Comparison of ENCODE assay signal across 2 cellular contexts in the genomic region with DNA sequence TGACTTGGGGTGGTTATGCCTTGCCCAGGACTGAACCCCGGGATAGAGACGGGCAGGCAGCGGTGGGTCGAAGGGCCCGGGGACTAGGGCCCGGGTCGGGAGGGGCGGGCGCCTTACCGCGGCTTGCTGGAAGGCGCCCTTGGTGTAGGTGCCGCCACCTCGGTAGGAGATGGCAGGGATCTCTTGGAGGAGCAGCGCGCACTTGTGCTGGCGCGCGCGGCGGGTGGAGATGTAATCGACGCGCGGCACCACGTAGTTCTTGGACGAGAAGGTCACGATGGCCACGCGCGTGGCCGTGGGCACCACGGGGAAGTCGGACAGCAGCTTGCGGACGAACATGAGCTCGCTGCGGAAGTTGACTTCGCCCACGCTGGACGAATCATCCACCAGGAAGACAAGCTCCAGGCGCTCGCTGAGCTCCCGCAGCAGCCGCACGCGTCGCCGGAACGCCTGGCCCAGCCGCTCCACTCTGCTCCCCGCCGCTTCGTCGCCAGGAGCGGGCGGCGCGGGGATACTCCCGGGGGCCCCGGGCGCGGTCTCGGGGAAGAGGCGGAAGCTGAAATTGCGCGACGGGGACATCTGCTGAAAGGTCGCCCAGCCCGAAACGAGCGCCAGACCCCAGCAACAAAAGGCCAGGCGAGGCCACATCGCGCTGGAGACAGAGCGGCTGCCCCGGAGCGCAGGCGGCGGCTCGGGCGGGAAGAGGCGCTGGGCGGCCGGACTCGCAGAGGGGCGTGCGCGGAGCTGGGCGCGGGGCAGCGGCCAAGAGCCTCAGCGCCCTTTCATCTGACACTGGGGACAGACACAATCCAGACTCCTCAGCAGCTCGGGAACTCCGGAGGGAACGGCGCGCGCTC.
TF ChIP-seq lines count a peak whose summit lies in the region.

A gene (minus strand): TSS at position 846 of the 857 bp plus-strand sequence. CDS start 198 bp downstream, at position 648.

TF ChIP-seq in HEK293, 187 proteins besides CTCF, POLR2A, EP300 and RAD21 (continued from another document and continues in another):
- TF ChIP-seq, protein P1, sequence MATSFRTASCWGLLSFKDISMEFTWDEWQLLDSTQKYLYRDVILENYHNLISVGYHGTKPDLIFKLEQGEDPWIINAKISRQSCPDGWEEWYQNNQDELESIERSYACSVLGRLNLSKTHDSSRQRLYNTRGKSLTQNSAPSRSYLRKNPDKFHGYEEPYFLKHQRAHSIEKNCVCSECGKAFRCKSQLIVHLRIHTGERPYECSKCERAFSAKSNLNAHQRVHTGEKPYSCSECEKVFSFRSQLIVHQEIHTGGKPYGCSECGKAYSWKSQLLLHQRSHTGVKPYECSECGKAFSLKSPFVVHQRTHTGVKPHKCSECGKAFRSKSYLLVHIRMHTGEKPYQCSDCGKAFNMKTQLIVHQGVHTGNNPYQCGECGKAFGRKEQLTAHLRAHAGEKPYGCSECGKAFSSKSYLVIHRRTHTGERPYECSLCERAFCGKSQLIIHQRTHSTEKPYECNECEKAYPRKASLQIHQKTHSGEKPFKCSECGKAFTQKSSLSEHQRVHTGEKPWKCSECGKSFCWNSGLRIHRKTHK (tag by site-specific recombination; IDR thresholded peaks at IDR 0.05), result no peak
- TF ChIP-seq ZNF341 (tag by site-specific recombination; IDR thresholded peaks at IDR 0.05; ENCODE audit: low read depth), result peak; percentile 59
- peak; percentile 76 for TF ChIP-seq ZBTB20 (tag by site-specific recombination; IDR thresholded peaks at IDR 0.05)
- TF ChIP-seq ZNF76 (tag by site-specific recombination; IDR thresholded peaks at IDR 0.05; ENCODE audit: borderline replicate concordance, low read depth), result peak; percentile 20; the same call in 1 of the 2 replicates
- TF ChIP-seq, protein P2, sequence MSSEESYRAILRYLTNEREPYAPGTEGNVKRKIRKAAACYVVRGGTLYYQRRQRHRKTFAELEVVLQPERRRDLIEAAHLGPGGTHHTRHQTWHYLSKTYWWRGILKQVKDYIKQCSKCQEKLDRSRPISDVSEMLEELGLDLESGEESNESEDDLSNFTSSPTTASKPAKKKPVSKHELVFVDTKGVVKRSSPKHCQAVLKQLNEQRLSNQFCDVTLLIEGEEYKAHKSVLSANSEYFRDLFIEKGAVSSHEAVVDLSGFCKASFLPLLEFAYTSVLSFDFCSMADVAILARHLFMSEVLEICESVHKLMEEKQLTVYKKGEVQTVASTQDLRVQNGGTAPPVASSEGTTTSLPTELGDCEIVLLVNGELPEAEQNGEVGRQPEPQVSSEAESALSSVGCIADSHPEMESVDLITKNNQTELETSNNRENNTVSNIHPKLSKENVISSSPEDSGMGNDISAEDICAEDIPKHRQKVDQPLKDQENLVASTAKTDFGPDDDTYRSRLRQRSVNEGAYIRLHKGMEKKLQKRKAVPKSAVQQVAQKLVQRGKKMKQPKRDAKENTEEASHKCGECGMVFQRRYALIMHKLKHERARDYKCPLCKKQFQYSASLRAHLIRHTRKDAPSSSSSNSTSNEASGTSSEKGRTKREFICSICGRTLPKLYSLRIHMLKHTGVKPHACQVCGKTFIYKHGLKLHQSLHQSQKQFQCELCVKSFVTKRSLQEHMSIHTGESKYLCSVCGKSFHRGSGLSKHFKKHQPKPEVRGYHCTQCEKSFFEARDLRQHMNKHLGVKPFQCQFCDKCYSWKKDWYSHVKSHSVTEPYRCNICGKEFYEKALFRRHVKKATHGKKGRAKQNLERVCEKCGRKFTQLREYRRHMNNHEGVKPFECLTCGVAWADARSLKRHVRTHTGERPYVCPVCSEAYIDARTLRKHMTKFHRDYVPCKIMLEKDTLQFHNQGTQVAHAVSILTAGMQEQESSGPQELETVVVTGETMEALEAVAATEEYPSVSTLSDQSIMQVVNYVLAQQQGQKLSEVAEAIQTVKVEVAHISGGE (tag by site-specific recombination; conservative IDR thresholded peaks at IDR 0.05; ENCODE audit: low read depth), result peak; percentile 35; the same call in 1 of the 2 replicates
- TF ChIP-seq, protein P3, sequence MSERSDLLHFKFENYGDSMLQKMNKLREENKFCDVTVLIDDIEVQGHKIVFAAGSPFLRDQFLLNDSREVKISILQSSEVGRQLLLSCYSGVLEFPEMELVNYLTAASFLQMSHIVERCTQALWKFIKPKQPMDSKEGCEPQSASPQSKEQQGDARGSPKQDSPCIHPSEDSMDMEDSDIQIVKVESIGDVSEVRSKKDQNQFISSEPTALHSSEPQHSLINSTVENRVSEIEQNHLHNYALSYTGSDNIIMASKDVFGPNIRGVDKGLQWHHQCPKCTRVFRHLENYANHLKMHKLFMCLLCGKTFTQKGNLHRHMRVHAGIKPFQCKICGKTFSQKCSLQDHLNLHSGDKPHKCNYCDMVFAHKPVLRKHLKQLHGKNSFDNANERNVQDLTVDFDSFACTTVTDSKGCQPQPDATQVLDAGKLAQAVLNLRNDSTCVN (tag by site-specific recombination; optimal IDR thresholded peaks at IDR 0.05), result peak; percentile 95
- TF ChIP-seq ZXDB (tag by site-specific recombination; IDR thresholded peaks at IDR 0.05), result 0 out of 2 replicates have a peak, but pooled peaks have one; percentile 19
- TF ChIP-seq, protein P4, sequence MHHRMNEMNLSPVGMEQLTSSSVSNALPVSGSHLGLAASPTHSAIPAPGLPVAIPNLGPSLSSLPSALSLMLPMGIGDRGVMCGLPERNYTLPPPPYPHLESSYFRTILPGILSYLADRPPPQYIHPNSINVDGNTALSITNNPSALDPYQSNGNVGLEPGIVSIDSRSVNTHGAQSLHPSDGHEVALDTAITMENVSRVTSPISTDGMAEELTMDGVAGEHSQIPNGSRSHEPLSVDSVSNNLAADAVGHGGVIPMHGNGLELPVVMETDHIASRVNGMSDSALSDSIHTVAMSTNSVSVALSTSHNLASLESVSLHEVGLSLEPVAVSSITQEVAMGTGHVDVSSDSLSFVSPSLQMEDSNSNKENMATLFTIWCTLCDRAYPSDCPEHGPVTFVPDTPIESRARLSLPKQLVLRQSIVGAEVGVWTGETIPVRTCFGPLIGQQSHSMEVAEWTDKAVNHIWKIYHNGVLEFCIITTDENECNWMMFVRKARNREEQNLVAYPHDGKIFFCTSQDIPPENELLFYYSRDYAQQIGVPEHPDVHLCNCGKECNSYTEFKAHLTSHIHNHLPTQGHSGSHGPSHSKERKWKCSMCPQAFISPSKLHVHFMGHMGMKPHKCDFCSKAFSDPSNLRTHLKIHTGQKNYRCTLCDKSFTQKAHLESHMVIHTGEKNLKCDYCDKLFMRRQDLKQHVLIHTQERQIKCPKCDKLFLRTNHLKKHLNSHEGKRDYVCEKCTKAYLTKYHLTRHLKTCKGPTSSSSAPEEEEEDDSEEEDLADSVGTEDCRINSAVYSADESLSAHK (tag by site-specific recombination; IDR thresholded peaks at IDR 0.05), result peak; percentile 5; the same call in 1 of the 2 replicates
- TF ChIP-seq ZNF600 (tag by site-specific recombination; IDR thresholded peaks at IDR 0.05), result peak; percentile 72; the same call in 1 of the 2 replicates
- TF ChIP-seq ZNF335 (tag by site-specific recombination; conservative IDR thresholded peaks at IDR 0.05), result peak; percentile 55
- peak; percentile 24; the same call in 1 of the 2 replicates for TF ChIP-seq ZEB2 (tag by site-specific recombination; IDR thresholded peaks at IDR 0.05)
- 0 out of 2 replicates have a peak, but pooled peaks have one; percentile 13 for TF ChIP-seq KLF9 (tag by site-specific recombination; IDR thresholded peaks at IDR 0.05; ENCODE audit: low read depth)
- peak; percentile 63; the same call in 1 of the 2 replicates for TF ChIP-seq ZNF596 (tag by site-specific recombination; IDR thresholded peaks at IDR 0.05)
- TF ChIP-seq ZFP37 (tag by site-specific recombination; IDR thresholded peaks at IDR 0.05), result 0 out of 2 replicates have a peak, but pooled peaks have one; percentile 28

TF ChIP-seq in WTC11, 78 proteins besides CTCF, POLR2A, EP300 and RAD21 (continued from another document and continues in another):
- no peak for TF ChIP-seq ZNF671 (CRISPR knock-in tag; IDR thresholded peaks at IDR 0.05)
- TF ChIP-seq, protein P5, sequence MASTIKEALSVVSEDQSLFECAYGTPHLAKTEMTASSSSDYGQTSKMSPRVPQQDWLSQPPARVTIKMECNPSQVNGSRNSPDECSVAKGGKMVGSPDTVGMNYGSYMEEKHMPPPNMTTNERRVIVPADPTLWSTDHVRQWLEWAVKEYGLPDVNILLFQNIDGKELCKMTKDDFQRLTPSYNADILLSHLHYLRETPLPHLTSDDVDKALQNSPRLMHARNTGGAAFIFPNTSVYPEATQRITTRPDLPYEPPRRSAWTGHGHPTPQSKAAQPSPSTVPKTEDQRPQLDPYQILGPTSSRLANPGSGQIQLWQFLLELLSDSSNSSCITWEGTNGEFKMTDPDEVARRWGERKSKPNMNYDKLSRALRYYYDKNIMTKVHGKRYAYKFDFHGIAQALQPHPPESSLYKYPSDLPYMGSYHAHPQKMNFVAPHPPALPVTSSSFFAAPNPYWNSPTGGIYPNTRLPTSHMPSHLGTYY (CRISPR knock-in tag; IDR thresholded peaks at IDR 0.05), result no peak
- TF ChIP-seq, protein P6, sequence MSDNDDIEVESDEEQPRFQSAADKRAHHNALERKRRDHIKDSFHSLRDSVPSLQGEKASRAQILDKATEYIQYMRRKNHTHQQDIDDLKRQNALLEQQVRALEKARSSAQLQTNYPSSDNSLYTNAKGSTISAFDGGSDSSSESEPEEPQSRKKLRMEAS (CRISPR knock-in tag; IDR thresholded peaks at IDR 0.05), result no peak
- TF ChIP-seq, protein P7, sequence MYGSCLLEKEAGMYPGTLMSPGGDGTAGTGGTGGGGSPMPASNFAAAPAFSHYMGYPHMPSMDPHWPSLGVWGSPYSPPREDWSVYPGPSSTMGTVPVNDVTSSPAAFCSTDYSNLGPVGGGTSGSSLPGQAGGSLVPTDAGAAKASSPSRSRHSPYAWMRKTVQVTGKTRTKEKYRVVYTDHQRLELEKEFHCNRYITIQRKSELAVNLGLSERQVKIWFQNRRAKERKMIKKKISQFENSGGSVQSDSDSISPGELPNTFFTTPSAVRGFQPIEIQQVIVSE (CRISPR knock-in tag; IDR thresholded peaks at IDR 0.05; ENCODE audit: borderline replicate concordance), result no peak
- TF ChIP-seq, protein P8, sequence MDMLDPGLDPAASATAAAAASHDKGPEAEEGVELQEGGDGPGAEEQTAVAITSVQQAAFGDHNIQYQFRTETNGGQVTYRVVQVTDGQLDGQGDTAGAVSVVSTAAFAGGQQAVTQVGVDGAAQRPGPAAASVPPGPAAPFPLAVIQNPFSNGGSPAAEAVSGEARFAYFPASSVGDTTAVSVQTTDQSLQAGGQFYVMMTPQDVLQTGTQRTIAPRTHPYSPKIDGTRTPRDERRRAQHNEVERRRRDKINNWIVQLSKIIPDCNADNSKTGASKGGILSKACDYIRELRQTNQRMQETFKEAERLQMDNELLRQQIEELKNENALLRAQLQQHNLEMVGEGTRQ (CRISPR knock-in tag; IDR thresholded peaks at IDR 0.05), result no peak
- TF ChIP-seq, protein P9, sequence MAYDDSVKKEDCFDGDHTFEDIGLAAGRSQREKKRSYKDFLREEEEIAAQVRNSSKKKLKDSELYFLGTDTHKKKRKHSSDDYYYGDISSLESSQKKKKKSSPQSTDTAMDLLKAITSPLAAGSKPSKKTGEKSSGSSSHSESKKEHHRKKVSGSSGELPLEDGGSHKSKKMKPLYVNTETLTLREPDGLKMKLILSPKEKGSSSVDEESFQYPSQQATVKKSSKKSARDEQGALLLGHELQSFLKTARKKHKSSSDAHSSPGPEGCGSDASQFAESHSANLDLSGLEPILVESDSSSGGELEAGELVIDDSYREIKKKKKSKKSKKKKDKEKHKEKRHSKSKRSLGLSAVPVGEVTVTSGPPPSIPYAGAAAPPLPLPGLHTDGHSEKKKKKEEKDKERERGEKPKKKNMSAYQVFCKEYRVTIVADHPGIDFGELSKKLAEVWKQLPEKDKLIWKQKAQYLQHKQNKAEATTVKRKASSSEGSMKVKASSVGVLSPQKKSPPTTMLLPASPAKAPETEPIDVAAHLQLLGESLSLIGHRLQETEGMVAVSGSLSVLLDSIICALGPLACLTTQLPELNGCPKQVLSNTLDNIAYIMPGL (CRISPR knock-in tag; IDR thresholded peaks at IDR 0.05), result peak; percentile 29; the same call in 1 of the 2 replicates
- TF ChIP-seq, protein P10, sequence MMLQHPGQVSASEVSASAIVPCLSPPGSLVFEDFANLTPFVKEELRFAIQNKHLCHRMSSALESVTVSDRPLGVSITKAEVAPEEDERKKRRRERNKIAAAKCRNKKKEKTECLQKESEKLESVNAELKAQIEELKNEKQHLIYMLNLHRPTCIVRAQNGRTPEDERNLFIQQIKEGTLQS (CRISPR knock-in tag; conservative IDR thresholded peaks at IDR 0.05), result 0 out of 2 replicates have a peak, but pooled peaks have one; percentile 24
- 0 out of 2 replicates have a peak, but pooled peaks have one; percentile 3 for TF ChIP-seq SP1 (CRISPR knock-in tag; conservative IDR thresholded peaks at IDR 0.05)
- TF ChIP-seq, protein P11, sequence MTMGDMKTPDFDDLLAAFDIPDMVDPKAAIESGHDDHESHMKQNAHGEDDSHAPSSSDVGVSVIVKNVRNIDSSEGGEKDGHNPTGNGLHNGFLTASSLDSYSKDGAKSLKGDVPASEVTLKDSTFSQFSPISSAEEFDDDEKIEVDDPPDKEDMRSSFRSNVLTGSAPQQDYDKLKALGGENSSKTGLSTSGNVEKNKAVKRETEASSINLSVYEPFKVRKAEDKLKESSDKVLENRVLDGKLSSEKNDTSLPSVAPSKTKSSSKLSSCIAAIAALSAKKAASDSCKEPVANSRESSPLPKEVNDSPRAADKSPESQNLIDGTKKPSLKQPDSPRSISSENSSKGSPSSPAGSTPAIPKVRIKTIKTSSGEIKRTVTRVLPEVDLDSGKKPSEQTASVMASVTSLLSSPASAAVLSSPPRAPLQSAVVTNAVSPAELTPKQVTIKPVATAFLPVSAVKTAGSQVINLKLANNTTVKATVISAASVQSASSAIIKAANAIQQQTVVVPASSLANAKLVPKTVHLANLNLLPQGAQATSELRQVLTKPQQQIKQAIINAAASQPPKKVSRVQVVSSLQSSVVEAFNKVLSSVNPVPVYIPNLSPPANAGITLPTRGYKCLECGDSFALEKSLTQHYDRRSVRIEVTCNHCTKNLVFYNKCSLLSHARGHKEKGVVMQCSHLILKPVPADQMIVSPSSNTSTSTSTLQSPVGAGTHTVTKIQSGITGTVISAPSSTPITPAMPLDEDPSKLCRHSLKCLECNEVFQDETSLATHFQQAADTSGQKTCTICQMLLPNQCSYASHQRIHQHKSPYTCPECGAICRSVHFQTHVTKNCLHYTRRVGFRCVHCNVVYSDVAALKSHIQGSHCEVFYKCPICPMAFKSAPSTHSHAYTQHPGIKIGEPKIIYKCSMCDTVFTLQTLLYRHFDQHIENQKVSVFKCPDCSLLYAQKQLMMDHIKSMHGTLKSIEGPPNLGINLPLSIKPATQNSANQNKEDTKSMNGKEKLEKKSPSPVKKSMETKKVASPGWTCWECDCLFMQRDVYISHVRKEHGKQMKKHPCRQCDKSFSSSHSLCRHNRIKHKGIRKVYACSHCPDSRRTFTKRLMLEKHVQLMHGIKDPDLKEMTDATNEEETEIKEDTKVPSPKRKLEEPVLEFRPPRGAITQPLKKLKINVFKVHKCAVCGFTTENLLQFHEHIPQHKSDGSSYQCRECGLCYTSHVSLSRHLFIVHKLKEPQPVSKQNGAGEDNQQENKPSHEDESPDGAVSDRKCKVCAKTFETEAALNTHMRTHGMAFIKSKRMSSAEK (CRISPR knock-in tag; IDR thresholded peaks at IDR 0.05; ENCODE audit: borderline replicate concordance), result no peak
- TF ChIP-seq ZNF138 (CRISPR knock-in tag; conservative IDR thresholded peaks at IDR 0.05), result no peak
- TF ChIP-seq TEAD1 (CRISPR knock-in tag; IDR thresholded peaks at IDR 0.05), result 0 out of 2 replicates have a peak, but pooled peaks have one; percentile 20
- no peak for TF ChIP-seq HMGA2 (CRISPR knock-in tag; IDR thresholded peaks at IDR 0.05)
